38 cellular contexts compared by ENCODE assay signal in genomic region chr17:38315497-38315896, GRCh38. TPM values are rescaled to one million over a fixed set of nuclear protein-coding genes. Genes with fewer than 3 reads are reported as not detected.
"Had no signal": no experiment of that assay in that cellular context is flagged by ENCODE, and none has a peak within 500 bp of the region (broad histone marks: within the 10 kb centered on the region; RNA-seq: fewer than 3 reads in every experiment).

No MANE protein-coding gene starts in this region.

- H3K36me3 ChIP-seq: breast epithelium, cardiac muscle cell had no signal

- H3K4me1 ChIP-seq: adrenal gland, ascending aorta, body of pancreas, breast epithelium had no signal

- H3K27ac ChIP-seq: adrenal gland, ascending aorta, body of pancreas, brain microvascular endothelial cell, breast epithelium, cardiac muscle cell had no signal

- ATAC-seq: activated naive CD4-positive, alpha-beta T cell treated with anti-CD3 and anti-CD28 coated beads, Interleukin-2, amount 50 U/mL, for 72 hours; activated naive CD8-positive, alpha-beta T cell treated with anti-CD3 and anti-CD28 coated beads, Interleukin-2, amount 50 U/mL, for 24 hours; activated T-cell treated with anti-CD3 and anti-CD28 coated beads, Interleukin-2, amount 50 U/mL, for 4 hours; activated T-cell treated with anti-CD3 and anti-CD28 coated beads, Interleukin-2, amount 50 U/mL, for 72 hours; activated T-helper 17 cell treated with anti-CD3 and anti-CD28 coated beads, Interleukin-2, amount 50 U/mL, for 72 hours; body of pancreas had no signal

- DNase-seq: activated effector memory CD4-positive, alpha-beta T cell treated with Interleukin-2 at 50 U/mL for 16 hours; activated gamma-delta T cell; activated gamma-delta T cell treated with Interleukin-2 at 50 U/mL for 16 hours; activated naive CD4-positive, alpha-beta T cell; activated naive CD4-positive, alpha-beta T cell treated with anti-CD3 and anti-CD28 coated beads for 36 hours; activated naive CD4-positive, alpha-beta T cell treated with anti-CD3 and anti-CD28 coated beads, Interleukin-2, amount 10 ng/mL, durations not matched to agents 7 days and 5 days; activated naive CD4-positive, alpha-beta T cell treated with anti-CD3 and anti-CD28 coated beads, Interleukin-2, amount 50 U/mL, for 16 hours; activated naive CD4-positive, alpha-beta T cell treated with Interleukin-2 at 50 U/mL for 16 hours; activated naive CD8-positive, alpha-beta T cell treated with anti-CD3 and anti-CD28 coated beads for 36 hours; activated naive CD8-positive, alpha-beta T cell treated with anti-CD3 and anti-CD28 coated beads, Interleukin-2, amount 10 ng/mL, durations not matched to agents 7 days and 5 days; activated naive CD8-positive, alpha-beta T cell treated with anti-CD3 and anti-CD28 coated beads, Interleukin-2, amount 50 U/mL, for 24 hours; activated T-cell treated with anti-CD3 and anti-CD28 coated beads, Interleukin-2, amount 50 U/mL, for 1 hour; activated T-cell treated with anti-CD3 and anti-CD28 coated beads, Interleukin-2, amount 50 U/mL, for 24 hours; activated T-cell treated with anti-CD3 and anti-CD28 coated beads, Interleukin-2, amount 50 U/mL, for 4 hours; activated T-cell treated with anti-CD3 and anti-CD28 coated beads, Interleukin-2, amount 50 U/mL, for 48 hours; activated T-cell treated with anti-CD3 and anti-CD28 coated beads, Interleukin-2, amount 50 U/mL, for 72 hours; adrenal gland; amniotic stem cell; amygdala; anterior cingulate cortex; aorta; body of pancreas; brain microvascular endothelial cell; caudate nucleus; central memory CD4-positive, alpha-beta T cell; cerebellar nuclear complex had no signal

- H3K27me3 ChIP-seq: adrenal gland, ascending aorta, body of pancreas, brain microvascular endothelial cell, breast epithelium, cardiac muscle cell had no signal

- H3K4me3 ChIP-seq: adrenal gland, ascending aorta, body of pancreas, breast epithelium, cardiac muscle cell had no signal

- H3K9me3 Mint-ChIP-seq: activated naive CD4-positive, alpha-beta T cell treated with anti-CD3 and anti-CD28 coated beads for 36 hours; activated naive CD4-positive, alpha-beta T cell treated with anti-CD3 and anti-CD28 coated beads, Interleukin-2, amount 10 ng/mL, durations not matched to agents 7 days and 5 days; activated naive CD4-positive, alpha-beta T cell treated with anti-CD3 and anti-CD28 coated beads, Interleukin-2, amount 50 U/mL, for 24 hours; activated naive CD4-positive, alpha-beta T cell treated with anti-CD3 and anti-CD28 coated beads, Interleukin-2, amount 50 U/mL, for 72 hours; activated naive CD8-positive, alpha-beta T cell treated with anti-CD3 and anti-CD28 coated beads for 36 hours; activated naive CD8-positive, alpha-beta T cell treated with anti-CD3 and anti-CD28 coated beads, Interleukin-2, amount 10 ng/mL, durations not matched to agents 7 days and 5 days; activated naive CD8-positive, alpha-beta T cell treated with anti-CD3 and anti-CD28 coated beads, Interleukin-2, amount 50 U/mL, for 24 hours; activated T-cell treated with anti-CD3 and anti-CD28 coated beads, Interleukin-2, amount 50 U/mL, for 24 hours; activated T-cell treated with anti-CD3 and anti-CD28 coated beads, Interleukin-2, amount 50 U/mL, for 4 hours; activated T-cell treated with anti-CD3 and anti-CD28 coated beads, Interleukin-2, amount 50 U/mL, for 72 hours; activated T-helper 1 cell treated with anti-CD3 and anti-CD28 coated beads, Interleukin-12 subunit alpha, Interleukin-12 subunit beta, Interleukin-2, Interleukin-4 antibody, amounts not matched to agents 30 ng/mL and 10 ng/mL and 1 ng/mL, durations not matched to agents 14 hours and 24 hours and 36 hours; activated T-helper 17 cell treated with anti-CD3 and anti-CD28 coated beads, Interleukin-2, amount 50 U/mL, for 72 hours; central memory CD8-positive, alpha-beta T cell had no signal

- H3K27me3 Mint-ChIP-seq: activated naive CD4-positive, alpha-beta T cell treated with anti-CD3 and anti-CD28 coated beads, Interleukin-2, amount 10 ng/mL, durations not matched to agents 7 days and 5 days; activated naive CD4-positive, alpha-beta T cell treated with anti-CD3 and anti-CD28 coated beads, Interleukin-2, amount 50 U/mL, for 24 hours; activated naive CD8-positive, alpha-beta T cell; activated naive CD8-positive, alpha-beta T cell treated with anti-CD3 and anti-CD28 coated beads for 36 hours; activated naive CD8-positive, alpha-beta T cell treated with anti-CD3 and anti-CD28 coated beads, Interleukin-2, amount 10 ng/mL, durations not matched to agents 7 days and 5 days; activated naive CD8-positive, alpha-beta T cell treated with anti-CD3 and anti-CD28 coated beads, Interleukin-2, amount 50 U/mL, for 24 hours; activated T-cell treated with anti-CD3 and anti-CD28 coated beads, Interleukin-2, amount 50 U/mL, for 24 hours; activated T-helper 17 cell treated with anti-CD3 and anti-CD28 coated beads, Interleukin-2, amount 50 U/mL, for 72 hours; brain; central memory CD8-positive, alpha-beta T cell had no signal

- H3K9me3 ChIP-seq: adrenal gland, ascending aorta, body of pancreas, breast epithelium had no signal

- H3K4me1 Mint-ChIP-seq: activated naive CD4-positive, alpha-beta T cell treated with anti-CD3 and anti-CD28 coated beads, Interleukin-2, amount 10 ng/mL, durations not matched to agents 7 days and 5 days; activated naive CD4-positive, alpha-beta T cell treated with anti-CD3 and anti-CD28 coated beads, Interleukin-2, amount 50 U/mL, for 24 hours; activated naive CD8-positive, alpha-beta T cell treated with anti-CD3 and anti-CD28 coated beads for 36 hours; activated naive CD8-positive, alpha-beta T cell treated with anti-CD3 and anti-CD28 coated beads, Interleukin-2, amount 10 ng/mL, durations not matched to agents 7 days and 5 days; activated naive CD8-positive, alpha-beta T cell treated with anti-CD3 and anti-CD28 coated beads, Interleukin-2, amount 50 U/mL, for 24 hours; brain; central memory CD8-positive, alpha-beta T cell had no signal

- H3K4me3 Mint-ChIP-seq: activated naive CD4-positive, alpha-beta T cell treated with anti-CD3 and anti-CD28 coated beads for 36 hours; activated naive CD4-positive, alpha-beta T cell treated with anti-CD3 and anti-CD28 coated beads, Interleukin-2, amount 10 ng/mL, durations not matched to agents 7 days and 5 days; activated naive CD4-positive, alpha-beta T cell treated with anti-CD3 and anti-CD28 coated beads, Interleukin-2, amount 50 U/mL, for 24 hours; activated naive CD8-positive, alpha-beta T cell; activated naive CD8-positive, alpha-beta T cell treated with anti-CD3 and anti-CD28 coated beads for 36 hours; activated naive CD8-positive, alpha-beta T cell treated with anti-CD3 and anti-CD28 coated beads, Interleukin-2, amount 10 ng/mL, durations not matched to agents 7 days and 5 days; activated naive CD8-positive, alpha-beta T cell treated with anti-CD3 and anti-CD28 coated beads, Interleukin-2, amount 50 U/mL, for 24 hours; activated T-cell treated with anti-CD3 and anti-CD28 coated beads, Interleukin-2, amount 50 U/mL, for 24 hours; activated T-cell treated with anti-CD3 and anti-CD28 coated beads, Interleukin-2, amount 50 U/mL, for 4 hours; activated T-cell treated with anti-CD3 and anti-CD28 coated beads, Interleukin-2, amount 50 U/mL, for 72 hours; activated T-helper 1 cell treated with anti-CD3 and anti-CD28 coated beads, Interleukin-12 subunit alpha, Interleukin-12 subunit beta, Interleukin-2, Interleukin-4 antibody, amounts not matched to agents 30 ng/mL and 10 ng/mL and 1 ng/mL, durations not matched to agents 14 hours and 24 hours and 36 hours; activated T-helper 17 cell treated with anti-CD3 and anti-CD28 coated beads, Interleukin-2, amount 50 U/mL, for 72 hours; brain; central memory CD8-positive, alpha-beta T cell had no signal

- H3K27ac Mint-ChIP-seq: activated naive CD4-positive, alpha-beta T cell treated with anti-CD3 and anti-CD28 coated beads for 36 hours; activated naive CD4-positive, alpha-beta T cell treated with anti-CD3 and anti-CD28 coated beads, Interleukin-2, amount 10 ng/mL, durations not matched to agents 7 days and 5 days; activated naive CD4-positive, alpha-beta T cell treated with anti-CD3 and anti-CD28 coated beads, Interleukin-2, amount 50 U/mL, for 24 hours; activated naive CD8-positive, alpha-beta T cell; activated naive CD8-positive, alpha-beta T cell treated with anti-CD3 and anti-CD28 coated beads for 36 hours; activated naive CD8-positive, alpha-beta T cell treated with anti-CD3 and anti-CD28 coated beads, Interleukin-2, amount 10 ng/mL, durations not matched to agents 7 days and 5 days; activated naive CD8-positive, alpha-beta T cell treated with anti-CD3 and anti-CD28 coated beads, Interleukin-2, amount 50 U/mL, for 24 hours; activated T-cell treated with anti-CD3 and anti-CD28 coated beads, Interleukin-2, amount 50 U/mL, for 24 hours; activated T-helper 1 cell treated with anti-CD3 and anti-CD28 coated beads, Interleukin-12 subunit alpha, Interleukin-12 subunit beta, Interleukin-2, Interleukin-4 antibody, amounts not matched to agents 30 ng/mL and 10 ng/mL and 1 ng/mL, durations not matched to agents 14 hours and 24 hours and 36 hours; activated T-helper 17 cell treated with anti-CD3 and anti-CD28 coated beads, Interleukin-2, amount 50 U/mL, for 72 hours; activated T-helper 2 cell treated with anti-CD3 and anti-CD28 coated beads, Interferon-gamma antibody, Interleukin-2, Interleukin-4, amounts not matched to agents 10 μg/mL and 5 μg/mL and 100 μg/mL, durations not matched to agents 14 hours and 24 hours and 36 hours; brain had no signal

RNA-seq across cellular contexts. Expression of gene GPR179, which starts 28.3 kb away (rescaled TPM):
- total RNA-seq: activated T-helper 2 cell treated with anti-CD3 and anti-CD28 coated beads, Interferon-gamma antibody, Interleukin-2, Interleukin-4, amounts not matched to agents 10 μg/mL and 5 μg/mL and 100 μg/mL, durations not matched to agents 14 hours and 24 hours and 36 hours; aorta; ascending aorta; chondrocyte had no signal
- polyA plus RNA-seq: cardiac muscle cell had no signal
